In the genomic region with DNA sequence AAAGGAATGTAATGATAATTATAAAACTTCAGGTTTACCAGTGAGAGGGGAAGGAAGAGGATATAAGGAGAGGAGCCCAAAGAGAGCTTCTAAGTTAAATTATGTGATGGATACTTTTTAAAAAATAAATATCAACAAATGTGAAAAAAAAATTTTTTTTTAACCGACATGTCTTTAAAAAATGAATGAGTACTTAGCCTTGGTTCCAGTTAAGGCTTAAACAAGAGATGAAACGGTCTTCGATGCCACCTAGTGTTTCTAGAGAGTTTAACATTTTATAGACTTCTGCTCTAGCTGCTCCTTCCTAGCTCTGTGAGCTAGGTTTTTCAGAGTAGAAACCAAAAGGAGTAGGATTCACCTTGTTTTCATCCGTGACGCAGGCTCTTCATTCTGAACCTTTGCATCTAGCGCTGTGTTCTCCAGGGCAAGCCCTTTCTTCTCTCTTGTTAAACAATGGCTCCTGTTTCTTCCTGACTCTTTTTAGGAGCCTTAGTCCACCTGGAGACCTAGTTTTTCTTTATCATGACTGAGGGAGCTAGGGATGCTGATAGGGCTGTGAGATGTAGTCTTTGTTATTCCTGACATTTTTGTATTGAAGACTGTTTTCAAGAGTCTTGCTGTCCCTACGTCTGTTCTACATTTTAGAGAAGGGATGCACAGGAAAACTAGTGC, we compare ENCODE assay signal across 8 cellular contexts. TPM values are rescaled to one million over a fixed set of nuclear protein-coding genes. Genes with fewer than 3 reads are reported as not detected.
DNase-seq lines count a peak whose midpoint lies in the region; ATAC-seq, FAIRE-seq and TF ChIP-seq lines count a peak whose summit lies in the region.

No MANE protein-coding gene starts in this region.

- H3K27ac ChIP-seq in breast epithelium: no peak overlapping the region
- H3K27ac ChIP-seq in right lobe of liver: no peak overlapping the region

- WGBS in right lobe of liver (ENCODE audit: insufficient coverage, low coverage, low lambda C conversion rate, missing lambda C conversion rate): 30% methylated on average over 7 of the region's 7 CpGs

- peak in 2 of 3 donors; percentile 22 to 29 for TF ChIP-seq CTCF in breast epithelium (IDR thresholded peaks at IDR 0.05)
- TF ChIP-seq CTCF in right lobe of liver (IDR thresholded peaks at IDR 0.05): peak; percentile 6 to 74 (median 54)

- ATAC-seq in right lobe of liver: peak; percentile 48 to 95 (median 80)
- ATAC-seq in HG03521 (IDR thresholded peaks at IDR 0.05; ENCODE audit: unreplicated experiment): no peak

- H3K36me3 ChIP-seq in breast epithelium (no peaks in the 10 kb centered on the region), right lobe of liver (peaks cover 0 to 6% (median 1%) of the 10 kb centered on the region in 4 donors)

- H3K9me3 ChIP-seq in breast epithelium (no peaks in the 10 kb centered on the region), right lobe of liver (no peaks in the 10 kb centered on the region)

- H3K27me3 ChIP-seq in breast epithelium: no peaks in the 10 kb centered on the region
- H3K27me3 ChIP-seq in right lobe of liver: no peaks in the 10 kb centered on the region

- FAIRE-seq in H54 (lab: Jason Lieb, UNC): peak; percentile 73

- H3K4me3 ChIP-seq in breast epithelium: no peak overlapping the region
- no peak overlapping the region for H3K4me3 ChIP-seq in right lobe of liver

- H3K4me1 ChIP-seq in breast epithelium: no peaks in the 10 kb centered on the region
- H3K4me1 ChIP-seq in right lobe of liver: no peaks in the 10 kb centered on the region

- intact Hi-C loops in breast epithelium (cut with DNase I; ENCODE audit: low total_unique reads): no loop called here
- intact Hi-C loops in right lobe of liver (cut with DNase I): no loop called here

- TF ChIP-seq POLR2A in H54 (IDR thresholded peaks at IDR 0.05; ENCODE audit: low read depth, low read length) (no peak), breast epithelium (IDR thresholded peaks at IDR 0.05) (no peak), right lobe of liver (IDR thresholded peaks at IDR 0.05) (no peak)

- DNase-seq in CD1c-positive myeloid dendritic cell (ENCODE audit: extremely low spot score): peak; percentile 74
- DNase-seq in H54 (ENCODE audit: insufficient read length, low spot score): no peak
- DNase-seq in NCI-H524 (lab: John Stamatoyannopoulos, UW): peak; percentile 59 to 73
- no peak for DNase-seq in breast epithelium (ENCODE audit: low spot score in 2 of 2)
- no peak for DNase-seq in right lobe of liver
- DNase-seq in iPS-NIHi7 (ENCODE audit: extremely low spot score): no peak
- DNase-seq in NOMO-1 treated with dmso at 0.1 percent for 144 hours (lab: John Stamatoyannopoulos, UW; ENCODE audit: unreplicated experiment): no peak

RNA-seq across cellular contexts. Expression of a gene that starts 42.4 kb away (rescaled TPM):
- total RNA-seq in breast epithelium (not detected), right lobe of liver (under 1 TPM in 3 of 6 experiments, not detected in 3; 0.55 to 0.81 (median 0.66) TPM)

RNA-seq across cellular contexts. Expression of a gene that starts 44.9 kb away (rescaled TPM):
- total RNA-seq in breast epithelium: 10 to 100 TPM; 34.4 to 50.8 (median 44.9) TPM
- total RNA-seq in right lobe of liver: 10 to 100 TPM; 27.8 to 59.1 (median 38.0) TPM

Comparison
In these comparisons a context has a peak if more than half of its experiments do, and no peak if none do; other contexts are left out.
1. DNase-seq: peak in CD1c-positive myeloid dendritic cell (single experiment) and NCI-H524 (2 of 2); none in H54 (single experiment), breast epithelium (0 of 2), right lobe of liver (0 of 3), iPS-NIHi7 (single experiment) and NOMO-1 treated with dmso at 0.1 percent for 144 hours (single experiment).